Comparison of ENCODE assay signal across 2 cellular contexts in the genomic region with DNA sequence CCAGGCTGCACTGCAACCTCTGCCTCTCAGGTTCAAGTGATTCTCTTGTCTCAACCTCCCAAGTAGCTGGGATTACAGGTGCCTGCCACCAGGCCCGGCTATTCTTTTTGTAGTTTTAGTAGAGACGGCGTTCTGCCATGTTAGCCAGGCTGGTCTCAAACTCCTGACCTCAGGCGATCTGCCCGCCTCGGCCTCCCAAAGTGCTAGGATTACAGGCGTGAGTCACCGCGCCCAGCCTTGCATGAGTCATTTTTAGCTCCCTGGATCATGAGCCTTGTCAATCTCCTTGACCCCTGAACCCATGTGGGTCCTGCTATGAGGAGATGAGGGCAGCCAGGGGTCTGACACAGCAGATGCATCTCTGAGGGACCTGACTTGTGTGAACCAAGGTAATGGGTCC.
TF ChIP-seq lines count a peak whose summit lies in the region.
"Not testable (repeated sequence)": the region's sequence is repeated elsewhere in the genome, so short reads cannot be mapped to it uniquely, and the experiment has no call there.

No MANE protein-coding gene starts in this region.

TF ChIP-seq in SK-N-SH, 30 proteins besides CTCF, POLR2A, EP300 and RAD21:
- TF ChIP-seq FOSL2 (IDR thresholded peaks at IDR 0.05; ENCODE audit: borderline replicate concordance, low read depth) = peak; percentile 28; the same call in 1 of the 2 replicates

TF ChIP-seq in HepG2, 621 proteins besides CTCF, POLR2A, EP300 and RAD21:
- TF ChIP-seq, protein P1, sequence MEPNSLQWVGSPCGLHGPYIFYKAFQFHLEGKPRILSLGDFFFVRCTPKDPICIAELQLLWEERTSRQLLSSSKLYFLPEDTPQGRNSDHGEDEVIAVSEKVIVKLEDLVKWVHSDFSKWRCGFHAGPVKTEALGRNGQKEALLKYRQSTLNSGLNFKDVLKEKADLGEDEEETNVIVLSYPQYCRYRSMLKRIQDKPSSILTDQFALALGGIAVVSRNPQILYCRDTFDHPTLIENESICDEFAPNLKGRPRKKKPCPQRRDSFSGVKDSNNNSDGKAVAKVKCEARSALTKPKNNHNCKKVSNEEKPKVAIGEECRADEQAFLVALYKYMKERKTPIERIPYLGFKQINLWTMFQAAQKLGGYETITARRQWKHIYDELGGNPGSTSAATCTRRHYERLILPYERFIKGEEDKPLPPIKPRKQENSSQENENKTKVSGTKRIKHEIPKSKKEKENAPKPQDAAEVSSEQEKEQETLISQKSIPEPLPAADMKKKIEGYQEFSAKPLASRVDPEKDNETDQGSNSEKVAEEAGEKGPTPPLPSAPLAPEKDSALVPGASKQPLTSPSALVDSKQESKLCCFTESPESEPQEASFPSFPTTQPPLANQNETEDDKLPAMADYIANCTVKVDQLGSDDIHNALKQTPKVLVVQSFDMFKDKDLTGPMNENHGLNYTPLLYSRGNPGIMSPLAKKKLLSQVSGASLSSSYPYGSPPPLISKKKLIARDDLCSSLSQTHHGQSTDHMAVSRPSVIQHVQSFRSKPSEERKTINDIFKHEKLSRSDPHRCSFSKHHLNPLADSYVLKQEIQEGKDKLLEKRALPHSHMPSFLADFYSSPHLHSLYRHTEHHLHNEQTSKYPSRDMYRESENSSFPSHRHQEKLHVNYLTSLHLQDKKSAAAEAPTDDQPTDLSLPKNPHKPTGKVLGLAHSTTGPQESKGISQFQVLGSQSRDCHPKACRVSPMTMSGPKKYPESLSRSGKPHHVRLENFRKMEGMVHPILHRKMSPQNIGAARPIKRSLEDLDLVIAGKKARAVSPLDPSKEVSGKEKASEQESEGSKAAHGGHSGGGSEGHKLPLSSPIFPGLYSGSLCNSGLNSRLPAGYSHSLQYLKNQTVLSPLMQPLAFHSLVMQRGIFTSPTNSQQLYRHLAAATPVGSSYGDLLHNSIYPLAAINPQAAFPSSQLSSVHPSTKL (CRISPR knock-in tag; IDR thresholded peaks at IDR 0.05) = peak; percentile 33; the same call in 1 of the 2 replicates
- peak; percentile 69; the same call in 1 of the 2 replicates for TF ChIP-seq FOSL1 (CRISPR knock-in tag; IDR thresholded peaks at IDR 0.05; ENCODE audit: borderline replicate concordance)
- 0 out of 2 replicates have a peak, but pooled peaks have one; percentile 44 for TF ChIP-seq CREB1 (IDR thresholded peaks at IDR 0.05)
- not testable (repeated sequence) for TF ChIP-seq CREB1 (CRISPR knock-in tag; IDR thresholded peaks at IDR 0.05)
- TF ChIP-seq RXRA (CRISPR knock-in tag; IDR thresholded peaks at IDR 0.05) = peak; percentile 42; the same call in 1 of the 2 replicates
- TF ChIP-seq NR2F6 (IDR thresholded peaks at IDR 0.05) = 0 out of 2 replicates have a peak, but pooled peaks have one; percentile 13
- TF ChIP-seq NR2F6 (CRISPR knock-in tag; IDR thresholded peaks at IDR 0.05) = peak; percentile 38; the same call in 1 of the 2 replicates
- TF ChIP-seq JUND (CRISPR knock-in tag; IDR thresholded peaks at IDR 0.05) = peak; percentile 72; the same call in 1 of the 2 replicates
- TF ChIP-seq, protein P2, sequence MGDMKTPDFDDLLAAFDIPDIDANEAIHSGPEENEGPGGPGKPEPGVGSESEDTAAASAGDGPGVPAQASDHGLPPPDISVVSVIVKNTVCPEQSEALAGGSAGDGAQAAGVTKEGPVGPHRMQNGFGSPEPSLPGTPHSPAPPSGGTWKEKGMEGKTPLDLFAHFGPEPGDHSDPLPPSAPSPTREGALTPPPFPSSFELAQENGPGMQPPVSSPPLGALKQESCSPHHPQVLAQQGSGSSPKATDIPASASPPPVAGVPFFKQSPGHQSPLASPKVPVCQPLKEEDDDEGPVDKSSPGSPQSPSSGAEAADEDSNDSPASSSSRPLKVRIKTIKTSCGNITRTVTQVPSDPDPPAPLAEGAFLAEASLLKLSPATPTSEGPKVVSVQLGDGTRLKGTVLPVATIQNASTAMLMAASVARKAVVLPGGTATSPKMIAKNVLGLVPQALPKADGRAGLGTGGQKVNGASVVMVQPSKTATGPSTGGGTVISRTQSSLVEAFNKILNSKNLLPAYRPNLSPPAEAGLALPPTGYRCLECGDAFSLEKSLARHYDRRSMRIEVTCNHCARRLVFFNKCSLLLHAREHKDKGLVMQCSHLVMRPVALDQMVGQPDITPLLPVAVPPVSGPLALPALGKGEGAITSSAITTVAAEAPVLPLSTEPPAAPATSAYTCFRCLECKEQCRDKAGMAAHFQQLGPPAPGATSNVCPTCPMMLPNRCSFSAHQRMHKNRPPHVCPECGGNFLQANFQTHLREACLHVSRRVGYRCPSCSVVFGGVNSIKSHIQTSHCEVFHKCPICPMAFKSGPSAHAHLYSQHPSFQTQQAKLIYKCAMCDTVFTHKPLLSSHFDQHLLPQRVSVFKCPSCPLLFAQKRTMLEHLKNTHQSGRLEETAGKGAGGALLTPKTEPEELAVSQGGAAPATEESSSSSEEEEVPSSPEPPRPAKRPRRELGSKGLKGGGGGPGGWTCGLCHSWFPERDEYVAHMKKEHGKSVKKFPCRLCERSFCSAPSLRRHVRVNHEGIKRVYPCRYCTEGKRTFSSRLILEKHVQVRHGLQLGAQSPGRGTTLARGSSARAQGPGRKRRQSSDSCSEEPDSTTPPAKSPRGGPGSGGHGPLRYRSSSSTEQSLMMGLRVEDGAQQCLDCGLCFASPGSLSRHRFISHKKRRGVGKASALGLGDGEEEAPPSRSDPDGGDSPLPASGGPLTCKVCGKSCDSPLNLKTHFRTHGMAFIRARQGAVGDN (CRISPR knock-in tag; IDR thresholded peaks at IDR 0.05) = 0 out of 2 replicates have a peak, but pooled peaks have one; percentile 12
- TF ChIP-seq FOSL2 (CRISPR knock-in tag; IDR thresholded peaks at IDR 0.05) = peak; percentile 97
- TF ChIP-seq ZNF460 (CRISPR knock-in tag; IDR thresholded peaks at IDR 0.05; ENCODE audit: borderline replicate concordance) = peak; percentile 69; the same call in 1 of the 2 replicates
- TF ChIP-seq, protein P3, sequence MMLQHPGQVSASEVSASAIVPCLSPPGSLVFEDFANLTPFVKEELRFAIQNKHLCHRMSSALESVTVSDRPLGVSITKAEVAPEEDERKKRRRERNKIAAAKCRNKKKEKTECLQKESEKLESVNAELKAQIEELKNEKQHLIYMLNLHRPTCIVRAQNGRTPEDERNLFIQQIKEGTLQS (CRISPR knock-in tag; IDR thresholded peaks at IDR 0.05) = peak; percentile 84
- peak; percentile 50 for TF ChIP-seq RARA (CRISPR knock-in tag; IDR thresholded peaks at IDR 0.05)
- TF ChIP-seq NR2C2 (CRISPR knock-in tag; IDR thresholded peaks at IDR 0.05; ENCODE audit: borderline replicate concordance) = peak; percentile 62
- TF ChIP-seq NR2F1 (CRISPR knock-in tag; IDR thresholded peaks at IDR 0.05) = peak; percentile 74 to 80
